In the genomic region with DNA sequence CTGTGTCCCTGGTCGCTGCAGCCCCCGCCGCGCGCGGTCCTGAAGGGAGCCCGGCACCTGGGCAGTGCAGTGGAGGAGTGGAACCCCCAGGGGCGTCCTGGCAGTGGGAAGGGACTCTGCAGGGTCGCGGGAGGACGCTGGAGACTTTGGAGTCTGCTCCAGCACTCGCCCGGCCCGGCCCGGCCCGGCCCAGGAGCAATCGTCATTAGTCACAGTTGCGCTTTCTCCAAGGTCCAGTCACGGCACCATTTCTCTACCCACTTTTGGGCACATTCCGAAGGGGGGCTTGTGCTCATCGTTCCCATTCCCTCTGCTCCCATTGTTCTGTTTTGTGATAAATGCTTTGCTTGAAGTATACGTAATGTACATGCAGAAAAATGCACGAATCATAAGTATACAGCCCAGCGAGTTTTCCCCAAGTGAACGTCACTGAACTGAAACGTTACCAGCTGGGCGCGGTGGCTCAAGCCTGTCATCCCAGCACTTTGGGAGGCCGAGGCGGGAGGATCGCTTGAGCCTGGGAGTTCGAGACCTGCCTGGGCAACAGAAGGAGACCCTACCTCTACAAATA, we compare ENCODE assay signal across 8 cellular contexts. TPM values are rescaled to one million over a fixed set of nuclear protein-coding genes. Genes with fewer than 3 reads are reported as not detected.
DNase-seq lines count a peak whose midpoint lies in the region; ATAC-seq and TF ChIP-seq lines count a peak whose summit lies in the region.

No MANE protein-coding gene starts in this region.

- H3K4me1 ChIP-seq in NT2/D1 (ENCODE audit: insufficient read depth, insufficient read length) (no peaks in the 10 kb centered on the region), lower lobe of right lung (peaks cover 25% of the 10 kb centered on the region), transverse colon (peaks cover 10 to 22% (median 17%) of the 10 kb centered on the region in 4 donors)

- H3K9me3 ChIP-seq in NT2/D1 (ENCODE audit: insufficient read depth, low read length) (no peaks in the 10 kb centered on the region), lower lobe of right lung (no peaks in the 10 kb centered on the region), transverse colon (no peaks in the 10 kb centered on the region)

- H3K27ac Mint-ChIP-seq in CD14-positive monocyte = peak overlapping the region in 4 of 7 donors; percentile 40 to 64 (median 48)

- H3K27me3 Mint-ChIP-seq in CD14-positive monocyte (ENCODE audit: low read depth in 3 of 3) = peaks cover 0 to 4% (median 0%) of the 10 kb centered on the region in 3 donors

- no peak for TF ChIP-seq EP300 in transverse colon (IDR thresholded peaks at IDR 0.05; ENCODE audit: low read depth)

- DNase-seq in CD14-positive monocyte (ENCODE audit: low spot score) (no peak), NT2/D1 (ENCODE audit: low read depth, low spot score) (no peak), choroid plexus epithelial cell (ENCODE audit: low read depth) (peak; percentile 54), lower lobe of right lung (no peak), transverse colon (peak; percentile 45), AML-193 (lab: John Stamatoyannopoulos, UW) (no peak)
- no peak for DNase-seq in stimulated activated CD4-positive, alpha-beta T cell treated with anti-CD3 and anti-CD28 coated beads, Interleukin-12 subunit alpha, Interleukin-12 subunit beta, amount 100 ng/mL, for 4 hours

- TF ChIP-seq CTCF in CD14-positive monocyte (IDR thresholded peaks at IDR 0.05) (no peak), choroid plexus epithelial cell (conservative IDR thresholded peaks at IDR 0.05; ENCODE audit: low read depth, low read length) (no peak), lower lobe of right lung (IDR thresholded peaks at IDR 0.05) (no peak), transverse colon (IDR thresholded peaks at IDR 0.05) (no peak)

- H3K27ac ChIP-seq in lower lobe of right lung (peak overlapping the region; percentile 85), transverse colon (peak overlapping the region; percentile 90 to 94 (median 92))

- H3K4me3 ChIP-seq in NT2/D1 (ENCODE audit: insufficient read length, low read depth) (peak overlapping the region; percentile 64), choroid plexus epithelial cell (ENCODE audit: low read depth, low read length) (peak overlapping the region; percentile 78), lower lobe of right lung (peak overlapping the region; percentile 91), transverse colon (peak overlapping the region; percentile 67 to 91 (median 84))

- peaks cover 47 to 62% of the 10 kb centered on the region in 2 donors for H3K36me3 Mint-ChIP-seq in CD14-positive monocyte

- H3K27me3 ChIP-seq in NT2/D1 (ENCODE audit: insufficient read depth, insufficient read length) (no peaks in the 10 kb centered on the region), lower lobe of right lung (ENCODE audit: low read depth) (no peaks in the 10 kb centered on the region), transverse colon (no peaks in the 10 kb centered on the region)

- no peaks in the 10 kb centered on the region for H3K9me3 Mint-ChIP-seq in CD14-positive monocyte

- peaks cover 20% of the 10 kb centered on the region for H3K4me1 Mint-ChIP-seq in CD14-positive monocyte

- intact Hi-C loops in CD14-positive monocyte (cut with micrococcal nuclease) = loop anchor here (2.0 to 10.0 kb wide), 2 partner anchors 71 to 159 kb away; partner anchors contain the start of genes CAMTA1 (in 1 of the 2), NOL9 (in 1 of the 2) and TAS1R1 (in 1 of the 2)
- intact Hi-C loops in lower lobe of right lung (cut with DNase I) = no loop called here
- intact Hi-C loops in transverse colon (cut with DNase I; ENCODE audit: low total_unique reads) = no loop called here

- peak; percentile 6 for TF ChIP-seq POLR2A in transverse colon (IDR thresholded peaks at IDR 0.05)

- ATAC-seq in GM21717 (IDR thresholded peaks at IDR 0.05; ENCODE audit: unreplicated experiment) = peak; percentile 17
- ATAC-seq in lower lobe of right lung = peak in 1 of 2 donors; percentile 4

- in situ Hi-C loops in transverse colon (cut with MboI; ENCODE audit: low pct_ligation_motif_present in 1 of 4, low pct_unique_long_range_greater_than_20kb in 1 of 4, low sequenced_read_pairs in 3 of 4) = loop anchor here in 3 of 4 donors (10.0 to 25.0 kb wide), 2 partner anchors 51 to 138 kb away; partner anchors contain the start of genes PLEKHG5 (in 3 of the 3) and ZBTB48 (in 1 of the 3)

- 0 to 3% methylated on average over 3 to 29 of the region's 32 CpGs for WGBS in transverse colon (ENCODE audit: low coverage in 1 of 2), 2 donors

- H3K36me3 ChIP-seq in NT2/D1 (ENCODE audit: insufficient read depth, insufficient read length, low read length) (peaks cover 63% of the 10 kb centered on the region), lower lobe of right lung (peaks cover 59% of the 10 kb centered on the region), transverse colon (peaks cover 0 to 17% (median 4%) of the 10 kb centered on the region in 4 donors)

- peak overlapping the region; percentile 77 for H3K9ac ChIP-seq in NT2/D1 (ENCODE audit: insufficient read length, low read depth)

- peak overlapping the region; percentile 83 to 93 for H3K4me3 Mint-ChIP-seq in CD14-positive monocyte

RNA-seq across cellular contexts. Expression of gene THAP3, which starts 1.0 kb away (rescaled TPM):
- polyA plus RNA-seq in CD14-positive monocyte = 10 to 100 TPM; 10.3 to 12.8 TPM
- 15.7 TPM for total RNA-seq in lower lobe of right lung
- 10 to 100 TPM in 2 of 4 donors, 1 to 10 TPM in 2; 7.5 to 21.0 (median 13.2) TPM for total RNA-seq in transverse colon

RNA-seq across cellular contexts. Expression of gene PHF13, which starts 12.1 kb away (rescaled TPM):
- 1 to 10 TPM; 1.0 to 1.7 TPM for polyA plus RNA-seq in CD14-positive monocyte
- total RNA-seq in lower lobe of right lung (10.2 TPM), transverse colon (10 to 100 TPM in 2 of 4 donors, 1 to 10 TPM in 2; 8.7 to 17.3 (median 10.3) TPM)

RNA-seq across cellular contexts. Expression of gene KLHL21, which starts 23.0 kb away (rescaled TPM):
- 1 to 10 TPM; 5.9 to 7.3 TPM for polyA plus RNA-seq in CD14-positive monocyte
- 22.6 TPM for total RNA-seq in lower lobe of right lung
- total RNA-seq in transverse colon = 10 to 100 TPM; 23.6 to 67.7 (median 36.1) TPM

RNA-seq across cellular contexts. Expression of gene ZBTB48, which starts 45.9 kb away (rescaled TPM):
- 10 to 100 TPM; 13.2 to 23.0 TPM for polyA plus RNA-seq in CD14-positive monocyte
- total RNA-seq in lower lobe of right lung (36.5 TPM), transverse colon (10 to 100 TPM; 18.3 to 37.7 (median 30.5) TPM)

Comparison
In these comparisons a context has a peak if more than half of its experiments do, and no peak if none do; other contexts are left out.
1. DNase-seq: peak in choroid plexus epithelial cell (single experiment) and transverse colon (single experiment); none in CD14-positive monocyte (single experiment), NT2/D1 (single experiment), lower lobe of right lung (single experiment), stimulated activated CD4-positive, alpha-beta T cell treated with anti-CD3 and anti-CD28 coated beads, Interleukin-12 subunit alpha, Interleukin-12 subunit beta, amount 100 ng/mL, for 4 hours (single experiment) and AML-193 (0 of 2).
2. intact Hi-C loops: an anchor here in CD14-positive monocyte (2.0 to 10.0 kb wide); none called in lower lobe of right lung and transverse colon.
3. Peak in every context shown above with its lines, with median percentiles within 50 percentile points of each other: H3K4me3 ChIP-seq.